ENCODE assay signal across 12 cellular contexts in the genomic region with DNA sequence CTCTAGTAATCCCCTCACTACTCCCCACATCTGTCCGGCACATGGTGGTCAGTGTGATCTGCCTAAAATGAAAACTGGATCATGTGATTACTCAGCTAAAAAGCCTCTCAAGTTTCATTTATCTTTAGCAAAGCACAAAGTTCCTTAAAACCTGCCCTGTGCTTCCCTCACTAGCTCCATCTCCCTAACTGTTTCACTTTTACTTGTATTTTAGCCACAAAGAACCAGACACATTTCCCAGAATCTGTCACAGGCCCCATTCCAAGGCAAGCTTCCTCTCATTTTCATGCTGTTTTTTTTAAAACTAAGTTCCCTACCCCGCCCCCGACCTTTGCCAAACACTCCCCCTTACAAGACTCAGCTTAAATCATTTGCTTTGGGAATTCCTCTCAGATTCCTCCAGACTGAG. TPM values are rescaled to one million over a fixed set of nuclear protein-coding genes. Genes with fewer than 3 reads are reported as not detected.
DNase-seq lines count a peak whose midpoint lies in the region; ATAC-seq, FAIRE-seq and TF ChIP-seq lines count a peak whose summit lies in the region.
"Had no signal": no experiment of that assay in that cellular context is flagged by ENCODE, and none has a peak within 500 bp of the region (broad histone marks: within the 10 kb centered on the region; RNA-seq: fewer than 3 reads in every experiment).

No MANE protein-coding gene starts in this region.

- BruUV-seq in K562 (replicated peaks; lab: Mats Ljungman, UMichigan) (no TSS peak), Calu3 (replicated peaks; lab: Mats Ljungman, UMichigan) (no TSS peak)

- H3K27ac Mint-ChIP-seq in CD14-positive monocyte (peak overlapping the region; percentile 98 to 100 (median 99)), Calu3 (ENCODE audit: unreplicated experiment) (no peak overlapping the region)
- H3K27ac Mint-ChIP-seq: activated CD4-positive, alpha-beta T cell treated with anti-CD3 and anti-CD28 coated beads, Interleukin-2, amount 10 ng/mL, durations not matched to agents 24 days and 14 days had no signal

- ATAC-seq in K562 (peak; percentile 28), HG03045 (IDR thresholded peaks at IDR 0.05; ENCODE audit: unreplicated experiment) (no peak)

- H3K27me3 Mint-ChIP-seq in CD14-positive monocyte (ENCODE audit: low read depth in 3 of 3) = peaks cover 0 to 9% (median 1%) of the 10 kb centered on the region in 3 donors
- peaks cover 60% of the 10 kb centered on the region for H3K27me3 Mint-ChIP-seq in Calu3 (ENCODE audit: unreplicated experiment)

- POLR2A ChIA-PET in K562 (lab: Yijun Ruan, JAX) = interaction anchor here (1.3 to 1.8 kb wide), 2 partner anchors 8 to 11 kb away, joined by 4 to 8 read pairs; no protein-coding TSS in a partner anchor

- peaks cover 0 to 10% of the 10 kb centered on the region in 2 experiments; a peak in 3 of 5 replicates for H3K4me1 ChIP-seq in K562 (replicated peaks in 1 of 2; ENCODE audit: control insufficient read depth in 2 of 2, insufficient read depth in 2 of 2, low read length in 2 of 2)
- H3K4me1 ChIP-seq in prostate gland (replicated peaks) = no peaks in the 10 kb centered on the region

- H3K4me1 Mint-ChIP-seq in CD14-positive monocyte (peaks cover 62% of the 10 kb centered on the region), Calu3 (ENCODE audit: low read depth, unreplicated experiment) (no peaks in the 10 kb centered on the region)

- H3K9me1 ChIP-seq in K562 (ENCODE audit: control insufficient read depth, insufficient read depth, low read length) = no peaks in the 10 kb centered on the region

- no peak for TF ChIP-seq RAD21 in K562 (CRISPR knock-in tag; conservative IDR thresholded peaks at IDR 0.05 in 1 of 2, IDR thresholded peaks at IDR 0.05 in 1 of 2)

- DNase-seq in CD14-positive monocyte (ENCODE audit: low spot score) (no peak), K562 (ENCODE audit: extremely low read depth in 1 of 4, low spot score in 3 of 4) (no peak), hippocampal formation (lab: John Stamatoyannopoulos, UW) (peak; percentile 6 to 46), prostate gland (ENCODE audit: low spot score) (no peak), HuH-7 (ENCODE audit: low spot score) (no peak), Calu3 (no peak), KG1 (lab: John Stamatoyannopoulos, UW) (no peak)
- DNase-seq: activated CD4-positive, alpha-beta T cell treated with anti-CD3 and anti-CD28 coated beads, Interleukin-2, amount 10 ng/mL, durations not matched to agents 24 days and 14 days; activated gamma-delta T cell; GDM1 had no signal

- TF ChIP-seq POLR2A in K562 (conservative IDR thresholded peaks at IDR 0.05) = no peak
- no peak for TF ChIP-seq POLR2A in prostate gland (IDR thresholded peaks at IDR 0.05)

- CTCF ChIA-PET in K562 (lab: Yijun Ruan, JAX; ENCODE audit: low intra/inter-chr PET ratio) = no interaction called here
- CTCF ChIA-PET in Calu3 (lab: Charles Lee) = no interaction called here

- H3K4me3 Mint-ChIP-seq in CD14-positive monocyte = peak overlapping the region; percentile 31 to 73
- H3K4me3 Mint-ChIP-seq in Calu3 (ENCODE audit: low read depth, unreplicated experiment) = no peak overlapping the region
- H3K4me3 Mint-ChIP-seq: activated CD4-positive, alpha-beta T cell treated with anti-CD3 and anti-CD28 coated beads, Interleukin-2, amount 10 ng/mL, durations not matched to agents 24 days and 14 days had no signal

- peak overlapping the region; percentile 80 for H2AFZ ChIP-seq in K562 (ENCODE audit: low read depth, low read length)

- H4K20me1 ChIP-seq in K562 (replicated peaks; ENCODE audit: control insufficient read depth, insufficient read depth, low read length) = no peaks in the 10 kb centered on the region

- H3K4me3 ChIP-seq in K562 = no peak overlapping the region
- H3K4me3 ChIP-seq in prostate gland = no peak overlapping the region
- H3K4me3 ChIP-seq: SK-N-MC had no signal

- no peak for TF ChIP-seq EP300 in K562 (IDR thresholded peaks at IDR 0.05; ENCODE audit: low read length)

- H3K36me3 Mint-ChIP-seq in CD14-positive monocyte (peaks cover 6 to 10% of the 10 kb centered on the region in 2 donors), Calu3 (ENCODE audit: insufficient read depth, unreplicated experiment) (no peaks in the 10 kb centered on the region)

- H3K27ac ChIP-seq in K562 (ENCODE audit: extremely low read depth, low read depth, low read length) (peak overlapping the region; percentile 13; the same call in 1 of the 3 replicates), prostate gland (peak overlapping the region; percentile 0 to 17)
- H3K27ac ChIP-seq: SK-N-MC had no signal

- H3K36me3 ChIP-seq in K562 (ENCODE audit: control insufficient read depth, insufficient read depth, low read length) (no peaks in the 10 kb centered on the region), prostate gland (no peaks in the 10 kb centered on the region)

- H3K9me3 Mint-ChIP-seq in CD14-positive monocyte (peaks cover 0 to 13% (median 8%) of the 10 kb centered on the region in 7 donors), Calu3 (ENCODE audit: low read depth, unreplicated experiment) (no peaks in the 10 kb centered on the region)

- WGBS in K562 (ENCODE audit: insufficient coverage, low coverage, missing lambda C conversion rate) = 19% methylated on average over 3 of the region's 3 CpGs
- WGBS in prostate gland = 56% methylated on average over 3 of the region's 3 CpGs

- in situ Hi-C loops in K562 (cut with MboI) = no loop called here

- no peaks in the 10 kb centered on the region; a peak in 1 of 5 replicates for H3K27me3 ChIP-seq in K562 (ENCODE audit: control insufficient read depth in 2 of 2, insufficient read depth in 2 of 2, low read length in 2 of 2)
- no peaks in the 10 kb centered on the region for H3K27me3 ChIP-seq in prostate gland (replicated peaks; ENCODE audit: insufficient read depth)

- TF ChIP-seq CTCF in CD14-positive monocyte (IDR thresholded peaks at IDR 0.05) = no peak
- TF ChIP-seq CTCF in K562 (IDR thresholded peaks at IDR 0.05 in 2 of 3, conservative IDR thresholded peaks at IDR 0.05 in 1 of 3; ENCODE audit: insufficient read depth in 2 of 3, low read depth in 1 of 3, low read length in 3 of 3) = no peak
- TF ChIP-seq CTCF in prostate gland (IDR thresholded peaks at IDR 0.05) = no peak
- TF ChIP-seq CTCF in Calu3 (IDR thresholded peaks at IDR 0.05; ENCODE audit: unreplicated experiment) = no peak

- no peaks in the 10 kb centered on the region for H3K79me2 ChIP-seq in K562 (ENCODE audit: control insufficient read depth, insufficient read depth, low read length)

- H3K9me3 ChIP-seq in K562 (replicated peaks; ENCODE audit: control insufficient read depth, insufficient read depth, low read depth, low read length) (no peaks in the 10 kb centered on the region), prostate gland (no peaks in the 10 kb centered on the region)

- no peak for FAIRE-seq in K562 (lab: Jason Lieb, UNC)

- no peak overlapping the region for H3K9ac ChIP-seq in K562 (ENCODE audit: insufficient read depth in 1 of 2, low read depth in 2 of 2, low read length in 2 of 2)

- intact Hi-C loops in CD14-positive monocyte (cut with micrococcal nuclease) = no loop called here
- intact Hi-C loops in K562 (cut with micrococcal nuclease) = no loop called here
- intact Hi-C loops in prostate gland (cut with DNase I) = no loop called here
- intact Hi-C loops in Calu3 (cut with micrococcal nuclease; ENCODE audit: unreplicated experiment) = loop anchor here (5.0 kb wide), 1 partner anchor 497 kb away; no protein-coding TSS in a partner anchor

- no peak overlapping the region for H3K4me2 ChIP-seq in K562 (ENCODE audit: insufficient read depth, low read length)

TF ChIP-seq in K562, 482 proteins besides CTCF, POLR2A, EP300 and RAD21 (continues in another document):
- TF ChIP-seq FOXP1 (CRISPR knock-in tag; IDR thresholded peaks at IDR 0.05) = peak; percentile 52; the same call in 1 of the 2 replicates
- TF ChIP-seq, protein P1, sequence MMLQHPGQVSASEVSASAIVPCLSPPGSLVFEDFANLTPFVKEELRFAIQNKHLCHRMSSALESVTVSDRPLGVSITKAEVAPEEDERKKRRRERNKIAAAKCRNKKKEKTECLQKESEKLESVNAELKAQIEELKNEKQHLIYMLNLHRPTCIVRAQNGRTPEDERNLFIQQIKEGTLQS (IDR thresholded peaks at IDR 0.05) = no peak
- TF ChIP-seq, protein P1 (CRISPR knock-in tag; conservative IDR thresholded peaks at IDR 0.05) = no peak
- no peak for TF ChIP-seq SMAD2 (IDR thresholded peaks at IDR 0.05; ENCODE audit: low read depth, low read length)

RNA-seq across cellular contexts. Expression of gene IGF2R, which starts 8.9 kb away (rescaled TPM):
- polyA plus RNA-seq in CD14-positive monocyte (1 to 10 TPM; 6.9 to 8.2 TPM), K562 (2011; rRNA removed) (13.2 and 16.7 TPM in 2 replicates), K562 (2014; fragmentation: Illumina TruSeq; extraction: Trizol) (60.4 and 68.9 TPM in 2 replicates), K562 (2014; fragmentation: Nextera tagmentation; extraction: Ambion mirVana) (1 to 10 TPM; 3.5 to 3.6 TPM), K562 (2014; rRNA removed) (30.3 and 31.0 TPM in 2 replicates)
- total RNA-seq in K562 (2011; cell fraction: chromatin; rRNA removed; ENCODE audit: low replicate concordance) = 302 and 333 TPM in 2 replicates
- 228 and 239 TPM in 2 replicates for total RNA-seq in K562 (2011; cell fraction: nucleolus; rRNA removed)
- total RNA-seq in K562 (2011; cell fraction: nucleoplasm; rRNA removed) = 228 and 238 TPM in 2 replicates
- total RNA-seq in K562 (2014; rRNA removed) (36.9 and 41.3 TPM in 2 replicates), K562 (2014; rRNA removed; fragmentation: Illumina TruSeq; extraction: Trizol) (34.4 and 37.8 TPM in 2 replicates), K562 (2015; rRNA removed; fragmentation: Illumina TruSeq; extraction: Trizol) (34.5 and 37.5 TPM in 2 replicates), K562 (2021) (84.7 and 92.3 TPM in 2 replicates), prostate gland (10 to 100 TPM; 60.3 to 91.3 TPM), Calu3 (2022) (109 and 127 TPM in 2 replicates)
- polyA plus RNA-seq in K562 (2011; cell fraction: cytosol; rRNA removed) = 12.7 and 14.5 TPM in 2 replicates
- polyA plus RNA-seq in K562 (2011; cell fraction: nucleus; rRNA removed) = 55.4 and 71.5 TPM in 2 replicates
- 57.1 and 73.0 TPM in 2 replicates for polyA plus RNA-seq in K562 (2012)
- 48.1 and 64.9 TPM in 2 replicates for polyA minus RNA-seq in K562 (2011; rRNA and poly(A)+ RNA removed)
- polyA minus RNA-seq in K562 (2011; cell fraction: cytosol; rRNA and poly(A)+ RNA removed) = 47.2 and 72.7 TPM in 2 replicates
- 108 and 127 TPM in 2 replicates for polyA minus RNA-seq in K562 (2011; cell fraction: nucleus; rRNA and poly(A)+ RNA removed)

Comparison
In these comparisons a context has a peak if more than half of its experiments do, and no peak if none do; other contexts are left out.
1. DNase-seq: peak in hippocampal formation (2 of 2); none in CD14-positive monocyte (single experiment), K562 (0 of 4), prostate gland (single experiment), HuH-7 (single experiment), Calu3 (single experiment) and KG1 (single experiment).